8 cellular contexts compared by ENCODE assay signal in genomic region chr11:62054484-62055121, GRCh38.
DNase-seq lines count a peak whose midpoint lies in the region; ATAC-seq and TF ChIP-seq lines count a peak whose summit lies in the region.

No MANE protein-coding gene starts in this region.

- H3K36me3 ChIP-seq in fibroblast of lung (ENCODE audit: control insufficient read depth, insufficient read depth, low read length): no peaks in the 10 kb centered on the region

- DNase-seq in EH (ENCODE audit: low read depth) (peak; percentile 55), NCI-H69 (lab: John Stamatoyannopoulos, UW) (peak; percentile 79), fibroblast of lung (ENCODE audit: low read depth in 2 of 2) (peak in 1 of 2 donors; percentile 79)
- DNase-seq in stimulated activated CD4-positive, alpha-beta T cell treated with anti-CD3 and anti-CD28 coated beads, Interleukin-15, amount 100 ng/mL, for 24 hours: no peak
- no peak for DNase-seq in stimulated activated CD4-positive, alpha-beta T cell treated with anti-CD3 and anti-CD28 coated beads, Interleukin-2, amount 100 ng/mL, for 48 hours
- DNase-seq in stimulated activated CD4-positive, alpha-beta T cell treated with anti-CD3 and anti-CD28 coated beads, Interleukin-1b, Interleukin-23, amount 100 ng/mL, for 48 hours: no peak

- H3K4me3 ChIP-seq in fibroblast of lung (replicated peaks in 1 of 4; ENCODE audit: control extremely low read depth in 1 of 4, insufficient read depth in 1 of 4, low read depth in 3 of 4, low read length in 4 of 4): no peak overlapping the region

- no peaks in the 10 kb centered on the region for H3K9me3 ChIP-seq in fibroblast of lung (ENCODE audit: control insufficient read depth, insufficient read depth, low read depth, low read length)

- no peak overlapping the region for H2AFZ ChIP-seq in fibroblast of lung (ENCODE audit: low read length)

- peak; percentile 69 for TF ChIP-seq CTCF in 22Rv1 (IDR thresholded peaks at IDR 0.05)
- TF ChIP-seq CTCF in fibroblast of lung (conservative IDR thresholded peaks at IDR 0.05 in 1 of 2, IDR thresholded peaks at IDR 0.05 in 1 of 2; ENCODE audit: low read depth in 1 of 2, low read length in 2 of 2): peak; percentile 25 to 52

- no peak overlapping the region for H3K27ac ChIP-seq in 22Rv1
- H3K27ac ChIP-seq in fibroblast of lung (ENCODE audit: insufficient read depth, low read length): no peak overlapping the region

- ATAC-seq in HG02938 (IDR thresholded peaks at IDR 0.05; ENCODE audit: unreplicated experiment): no peak

- no peaks in the 10 kb centered on the region for H3K79me2 ChIP-seq in fibroblast of lung (ENCODE audit: control insufficient read depth, insufficient read depth, low read length)

- no peak overlapping the region for H3K4me2 ChIP-seq in fibroblast of lung (ENCODE audit: extremely low read depth, insufficient read depth, low read length)

- H3K27me3 ChIP-seq in fibroblast of lung (ENCODE audit: control insufficient read depth, insufficient read depth, low read length): peaks cover 4% of the 10 kb centered on the region

- H3K9ac ChIP-seq in fibroblast of lung (ENCODE audit: insufficient read depth, low read length): no peak overlapping the region

- no peaks in the 10 kb centered on the region for H4K20me1 ChIP-seq in fibroblast of lung (ENCODE audit: control insufficient read depth, extremely low read depth, insufficient read depth, low read length)

- H3K4me1 ChIP-seq in fibroblast of lung (ENCODE audit: control insufficient read depth, extremely low read depth, insufficient read depth, low read length): no peaks in the 10 kb centered on the region

Comparison
In these comparisons a context has a peak if more than half of its experiments do, and no peak if none do; other contexts are left out.
1. DNase-seq: peak in EH (single experiment) and NCI-H69 (single experiment); none in stimulated activated CD4-positive, alpha-beta T cell treated with anti-CD3 and anti-CD28 coated beads, Interleukin-15, amount 100 ng/mL, for 24 hours (single experiment), stimulated activated CD4-positive, alpha-beta T cell treated with anti-CD3 and anti-CD28 coated beads, Interleukin-2, amount 100 ng/mL, for 48 hours (0 of 2) and stimulated activated CD4-positive, alpha-beta T cell treated with anti-CD3 and anti-CD28 coated beads, Interleukin-1b, Interleukin-23, amount 100 ng/mL, for 48 hours (single experiment).